2 cellular contexts compared by ENCODE assay signal in genomic region chr4:2221378-2221777, GRCh38.
TF ChIP-seq lines count a peak whose summit lies in the region.
"Not testable (repeated sequence)": the region's sequence is repeated elsewhere in the genome, so short reads cannot be mapped to it uniquely, and the experiment has no call there.

No MANE protein-coding gene starts in this region.

TF ChIP-seq in H1, 55 proteins besides CTCF, POLR2A, EP300 and RAD21:
- TF ChIP-seq SP1 (IDR thresholded peaks at IDR 0.05; ENCODE audit: low read depth, low read length): 0 out of 2 replicates have a peak, but pooled peaks have one; percentile 28

TF ChIP-seq in HepG2, 621 proteins besides CTCF, POLR2A, EP300 and RAD21:
- peak; percentile 71; the same call in 1 of the 2 replicates for TF ChIP-seq ELF3 (CRISPR knock-in tag; IDR thresholded peaks at IDR 0.05)
- peak; percentile 56 for TF ChIP-seq ELF1 (CRISPR knock-in tag; IDR thresholded peaks at IDR 0.05)
- TF ChIP-seq SOX6, SOX13 (IDR thresholded peaks at IDR 0.05): not testable (repeated sequence)
- TF ChIP-seq SOX6 (CRISPR knock-in tag; IDR thresholded peaks at IDR 0.05): 0 out of 2 replicates have a peak, but pooled peaks have one; percentile 26
- peak in 1 of 2 experiments; percentile 15; a peak in 1 of 4 replicates for TF ChIP-seq SOX13 (CRISPR knock-in tag; conservative IDR thresholded peaks at IDR 0.05 in 1 of 2, IDR thresholded peaks at IDR 0.05 in 1 of 2)
- peak; percentile 34; the same call in 1 of the 2 replicates for TF ChIP-seq SOX5 (CRISPR knock-in tag; IDR thresholded peaks at IDR 0.05; ENCODE audit: borderline replicate concordance)
